Comparison of ENCODE assay signal across 8 cellular contexts in genomic region chr11:72812968-72813739, GRCh38. TPM values are rescaled to one million over a fixed set of nuclear protein-coding genes. Genes with fewer than 3 reads are reported as not detected.
DNase-seq lines count a peak whose midpoint lies in the region; ATAC-seq lines count a peak whose summit lies in the region.

No MANE protein-coding gene starts in this region.

- H3K9me3 ChIP-seq in endocrine pancreas (ENCODE audit: control insufficient read depth, low read length) (no peaks in the 10 kb centered on the region), muscle layer of duodenum (ENCODE audit: control insufficient read depth in 1 of 2, low read length in 2 of 2) (no peaks in the 10 kb centered on the region)

- DNase-seq in G401 (ENCODE audit: low spot score) (peak; percentile 53), NCI-H526 (lab: John Stamatoyannopoulos, UW) (peak; percentile 80 to 87), cerebellum (ENCODE audit: low spot score) (no peak)
- peak; percentile 83 for DNase-seq in activated CD4-positive, alpha-beta memory T cell treated with anti-CD3 and anti-CD28 coated beads, Interleukin-2, amount 10 ng/mL, durations not matched to agents 7 days and 5 days
- DNase-seq in stimulated activated naive CD4-positive, alpha-beta T cell treated with Interleukin-2 at 50 U/mL for 16 hours (lab: John Stamatoyannopoulos, UW): peak; percentile 76

- in situ Hi-C loops in G401 (cut with HindIII; ENCODE audit: low sequenced_read_pairs): no loop called here

- no peaks in the 10 kb centered on the region for H3K4me1 ChIP-seq in endocrine pancreas (ENCODE audit: control insufficient read depth, insufficient read depth, low read length)
- peaks cover 9 to 39% of the 10 kb centered on the region in 2 donors for H3K4me1 ChIP-seq in muscle layer of duodenum (ENCODE audit: control insufficient read depth in 1 of 2, insufficient read depth in 2 of 2, low read length in 2 of 2)

- H3K27ac Mint-ChIP-seq in activated CD4-positive, alpha-beta memory T cell treated with anti-CD3 and anti-CD28 coated beads, Interleukin-2, amount 10 ng/mL, durations not matched to agents 7 days and 5 days: peak overlapping the region; percentile 95

- H3K4me3 ChIP-seq in endocrine pancreas (ENCODE audit: control insufficient read depth, insufficient read depth, low read length) (peak overlapping the region; percentile 41), muscle layer of duodenum (ENCODE audit: low read depth in 1 of 2, low read length in 2 of 2) (peak overlapping the region; percentile 94 to 99)

- peak; percentile 16 for ATAC-seq in HG02840 (IDR thresholded peaks at IDR 0.05; ENCODE audit: low FRiP score, unreplicated experiment)

- H3K36me3 Mint-ChIP-seq in activated CD4-positive, alpha-beta memory T cell treated with anti-CD3 and anti-CD28 coated beads, Interleukin-2, amount 10 ng/mL, durations not matched to agents 7 days and 5 days (ENCODE audit: low read depth): peaks cover 62% of the 10 kb centered on the region

- no peaks in the 10 kb centered on the region for H3K27me3 Mint-ChIP-seq in activated CD4-positive, alpha-beta memory T cell treated with anti-CD3 and anti-CD28 coated beads, Interleukin-2, amount 10 ng/mL, durations not matched to agents 7 days and 5 days

- H3K27me3 ChIP-seq in endocrine pancreas (ENCODE audit: control insufficient read depth, insufficient read depth, low read length): no peaks in the 10 kb centered on the region
- no peaks in the 10 kb centered on the region for H3K27me3 ChIP-seq in muscle layer of duodenum (ENCODE audit: low read depth, low read length)

- H3K36me3 ChIP-seq in endocrine pancreas (ENCODE audit: control insufficient read depth, insufficient read depth, low read length): no peaks in the 10 kb centered on the region
- peaks cover 5 to 25% of the 10 kb centered on the region in 2 donors for H3K36me3 ChIP-seq in muscle layer of duodenum (ENCODE audit: control insufficient read depth in 1 of 2, insufficient read depth in 2 of 2, low read length in 2 of 2)

- POLR2A ChIA-PET in activated CD4-positive, alpha-beta memory T cell treated with anti-CD3 and anti-CD28 coated beads, Interleukin-2, amount 10 ng/mL, durations not matched to agents 7 days and 5 days (lab: Charles Lee): interaction anchor here (0.8 to 5.0 kb wide), 24 partner anchors 9 to 590 kb away, joined by 3 to 58 read pairs (median 4); partner anchors contain the start of genes ARAP1, FCHSD2 and STARD10

- CTCF ChIA-PET in activated CD4-positive, alpha-beta memory T cell treated with anti-CD3 and anti-CD28 coated beads, Interleukin-2, amount 10 ng/mL, durations not matched to agents 7 days and 5 days (lab: Charles Lee): interaction anchor here (0.6 to 5.2 kb wide), 18 partner anchors 13 to 442 kb away, joined by 3 to 44 read pairs (median 5); partner anchors contain the start of gene STARD10

- H3K9ac ChIP-seq in endocrine pancreas (ENCODE audit: control insufficient read depth, insufficient read depth, low read length): peak overlapping the region; percentile 87

- H3K4me1 Mint-ChIP-seq in activated CD4-positive, alpha-beta memory T cell treated with anti-CD3 and anti-CD28 coated beads, Interleukin-2, amount 10 ng/mL, durations not matched to agents 7 days and 5 days: peaks cover 50% of the 10 kb centered on the region

- peak overlapping the region; percentile 95 for H3K4me3 Mint-ChIP-seq in activated CD4-positive, alpha-beta memory T cell treated with anti-CD3 and anti-CD28 coated beads, Interleukin-2, amount 10 ng/mL, durations not matched to agents 7 days and 5 days

- peak overlapping the region; percentile 80 for H3K27ac ChIP-seq in muscle layer of duodenum (ENCODE audit: low read length)

- H3K9me3 Mint-ChIP-seq in activated CD4-positive, alpha-beta memory T cell treated with anti-CD3 and anti-CD28 coated beads, Interleukin-2, amount 10 ng/mL, durations not matched to agents 7 days and 5 days: no peaks in the 10 kb centered on the region

RNA-seq across cellular contexts. Expression of gene ATG16L2, which starts 1.1 kb away (rescaled TPM):
- total RNA-seq in G401 (2014; rRNA removed; shearing (Covaris generic)): 10.0 and 11.6 TPM in 2 replicates
- 100 to 1,000 TPM; 135 to 137 TPM for total RNA-seq in activated CD4-positive, alpha-beta memory T cell treated with anti-CD3 and anti-CD28 coated beads, Interleukin-2, amount 10 ng/mL, durations not matched to agents 7 days and 5 days
- total RNA-seq in cerebellum: 5.7 TPM

RNA-seq across cellular contexts. Expression of gene STARD10, which starts 19.3 kb away (rescaled TPM):
- total RNA-seq in G401 (2014; rRNA removed; shearing (Covaris generic)): 68.8 and 74.1 TPM in 2 replicates
- total RNA-seq in activated CD4-positive, alpha-beta memory T cell treated with anti-CD3 and anti-CD28 coated beads, Interleukin-2, amount 10 ng/mL, durations not matched to agents 7 days and 5 days: 10 to 100 TPM; 11.3 to 11.6 TPM
- 14.5 TPM for total RNA-seq in cerebellum

Comparison
In these comparisons a context has a peak if more than half of its experiments do, and no peak if none do; other contexts are left out.
1. RNA of gene ATG16L2, which starts 1.1 kb away (total RNA-seq): 135 to 137 TPM in activated CD4-positive, alpha-beta memory T cell treated with anti-CD3 and anti-CD28 coated beads, Interleukin-2, amount 10 ng/mL, durations not matched to agents 7 days and 5 days; 10.0 to 11.6 TPM in G401 and 5.7 TPM in cerebellum (single experiment); every median in the first group is over 10 times any median in the second.